8 cellular contexts compared by ENCODE assay signal in genomic region chr17:4143563-4144410, GRCh38. TPM values are rescaled to one million over a fixed set of nuclear protein-coding genes. Genes with fewer than 3 reads are reported as not detected.
A peak's percentile ranks its signal among the peaks of the same experiment; 100 is the strongest.
DNase-seq lines count a peak whose midpoint lies in the region; TF ChIP-seq lines count a peak whose summit lies in the region.

No MANE protein-coding gene starts in this region.

- H3K4me3 ChIP-seq in H7 (ENCODE audit: insufficient read depth, low read depth, low read length) (peak overlapping the region; percentile 89), foreskin fibroblast (ENCODE audit: low read depth in 1 of 2, low read length in 2 of 2) (peak overlapping the region; percentile 91 to 93), neural cell (ENCODE audit: low read length) (peak overlapping the region; percentile 91)

- H3K4me2 ChIP-seq in neural cell (ENCODE audit: low read length): peak overlapping the region; percentile 87

- peak overlapping the region; percentile 99 for H3K27ac Mint-ChIP-seq in stimulated activated naive CD8-positive, alpha-beta T cell treated with anti-CD3 and anti-CD28 coated beads, Interleukin-15, Interleukin-2, amounts not matched to agents 100 ng/mL and 50 ng/mL, for 24 hours

- peaks cover 39% of the 10 kb centered on the region for H3K4me1 Mint-ChIP-seq in stimulated activated naive CD8-positive, alpha-beta T cell treated with anti-CD3 and anti-CD28 coated beads, Interleukin-15, Interleukin-2, amounts not matched to agents 100 ng/mL and 50 ng/mL, for 24 hours (ENCODE audit: low read depth)

- peak overlapping the region; percentile 96 for H3K4me3 Mint-ChIP-seq in stimulated activated naive CD8-positive, alpha-beta T cell treated with anti-CD3 and anti-CD28 coated beads, Interleukin-15, Interleukin-2, amounts not matched to agents 100 ng/mL and 50 ng/mL, for 24 hours

- H3K27me3 Mint-ChIP-seq in stimulated activated naive CD8-positive, alpha-beta T cell treated with anti-CD3 and anti-CD28 coated beads, Interleukin-15, Interleukin-2, amounts not matched to agents 100 ng/mL and 50 ng/mL, for 24 hours: no peaks in the 10 kb centered on the region

- H3K36me3 Mint-ChIP-seq in stimulated activated naive CD8-positive, alpha-beta T cell treated with anti-CD3 and anti-CD28 coated beads, Interleukin-15, Interleukin-2, amounts not matched to agents 100 ng/mL and 50 ng/mL, for 24 hours (ENCODE audit: low read depth): peaks cover 10% of the 10 kb centered on the region

- peak overlapping the region; percentile 99 for H3K27ac ChIP-seq in neural cell (ENCODE audit: low read length)

- H2AFZ ChIP-seq in neural cell (ENCODE audit: low read depth, low read length): peak overlapping the region; percentile 99

- H3F3A ChIP-seq in neural cell (ENCODE audit: insufficient read depth, low read length, poor library complexity, severe bottlenecking): no peaks in the 10 kb centered on the region

- no peaks in the 10 kb centered on the region for H3K9me2 ChIP-seq in neural cell (ENCODE audit: insufficient read depth, low read length)

- DNase-seq in ELF-1 (ENCODE audit: low read depth, low spot score): peak; percentile 98
- peak; percentile 93 for DNase-seq in H7
- DNase-seq in M059J (ENCODE audit: low read depth): peak; percentile 88
- DNase-seq in SHP77 (lab: John Stamatoyannopoulos, UW): peak; percentile 88
- peak; percentile 89 for DNase-seq in activated gamma-delta T cell treated with Interleukin-2 at 50 U/mL for 16 hours
- DNase-seq in foreskin fibroblast: peak; percentile 91 to 97

- H3K9me3 Mint-ChIP-seq in stimulated activated naive CD8-positive, alpha-beta T cell treated with anti-CD3 and anti-CD28 coated beads, Interleukin-15, Interleukin-2, amounts not matched to agents 100 ng/mL and 50 ng/mL, for 24 hours: no peaks in the 10 kb centered on the region

- TF ChIP-seq CTCF in foreskin fibroblast (IDR thresholded peaks at IDR 0.05; ENCODE audit: low read depth, low read length) (no peak), neural cell (IDR thresholded peaks at IDR 0.05; ENCODE audit: poor library complexity, severe bottlenecking) (no peak)

- peaks cover 52% of the 10 kb centered on the region for H3K79me2 ChIP-seq in neural cell (replicated peaks; ENCODE audit: insufficient read depth, low read length)

- TF ChIP-seq RAD21 in neural cell (conservative IDR thresholded peaks at IDR 0.05): no peak

- no peak for TF ChIP-seq EP300 in neural cell (conservative IDR thresholded peaks at IDR 0.05; ENCODE audit: poor library complexity, severe bottlenecking)

- H3K9me3 ChIP-seq in neural cell (ENCODE audit: low read length): no peaks in the 10 kb centered on the region

- H3K27me3 ChIP-seq in H7 (ENCODE audit: control insufficient read depth, insufficient read depth, low read length) (no peaks in the 10 kb centered on the region), neural cell (ENCODE audit: insufficient read depth, low read depth, low read length) (no peaks in the 10 kb centered on the region)

- H3K36me3 ChIP-seq in H7 (replicated peaks; ENCODE audit: control insufficient read depth, insufficient read depth, low read length): no peaks in the 10 kb centered on the region
- H3K36me3 ChIP-seq in neural cell (ENCODE audit: insufficient read depth, low read length): no peaks in the 10 kb centered on the region

- peaks cover 2% of the 10 kb centered on the region for H4K20me1 ChIP-seq in neural cell (ENCODE audit: insufficient read depth)

- H3K9ac ChIP-seq in neural cell (ENCODE audit: low read length): peak overlapping the region; percentile 100

TF ChIP-seq in neural cell, 6 proteins besides CTCF, POLR2A, EP300 and RAD21:
- TF ChIP-seq POLR2AphosphoS5 (IDR thresholded peaks at IDR 0.05) (peak; percentile 97), MXI1 (conservative IDR thresholded peaks at IDR 0.05; ENCODE audit: poor library complexity, severe bottlenecking) (peak; percentile 58), EZH2 (IDR thresholded peaks at IDR 0.05; ENCODE audit: borderline replicate concordance, insufficient read depth, low read length, poor library complexity, severe bottlenecking) (no peak), TAF1 (IDR thresholded peaks at IDR 0.05; ENCODE audit: low read depth) (peak; percentile 96), REST (IDR thresholded peaks at IDR 0.05; ENCODE audit: borderline replicate concordance) (peak; percentile 66), SMC3 (conservative IDR thresholded peaks at IDR 0.05; ENCODE audit: poor library complexity) (no peak)
TF ChIP-seq in neural cell: peak in this region for 4.

RNA-seq across cellular contexts. Expression of gene CYB5D2, which starts 0.8 kb away (rescaled TPM):
- 11.3 and 11.5 TPM in 2 replicates for total RNA-seq in H7 (2014; rRNA removed; shearing (Covaris generic))
- 5.5 and 6.9 TPM in 2 replicates for total RNA-seq in M059J (2014; rRNA removed; shearing (Covaris generic))
- 65.8 and 71.3 TPM in 2 replicates for polyA plus RNA-seq in neural cell
- polyA minus RNA-seq in neural cell: 47.7 and 54.0 TPM in 2 replicates

RNA-seq across cellular contexts. Expression of gene ZZEF1, which starts 1.0 kb away (rescaled TPM):
- total RNA-seq in H7 (2014; rRNA removed; shearing (Covaris generic)): 12.0 and 13.2 TPM in 2 replicates
- total RNA-seq in M059J (2014; rRNA removed; shearing (Covaris generic)): 10.6 and 15.5 TPM in 2 replicates
- polyA plus RNA-seq in neural cell: 9.6 and 15.3 TPM in 2 replicates
- 51.9 and 61.9 TPM in 2 replicates for polyA minus RNA-seq in neural cell

Comparison
In these comparisons a context has a peak if more than half of its experiments do, and no peak if none do; other contexts are left out.
1. Peak in every context shown above with its lines: DNase-seq, H3K4me3 ChIP-seq and H3K27ac ChIP-seq.